19 cellular contexts compared by ENCODE assay signal in the genomic region with DNA sequence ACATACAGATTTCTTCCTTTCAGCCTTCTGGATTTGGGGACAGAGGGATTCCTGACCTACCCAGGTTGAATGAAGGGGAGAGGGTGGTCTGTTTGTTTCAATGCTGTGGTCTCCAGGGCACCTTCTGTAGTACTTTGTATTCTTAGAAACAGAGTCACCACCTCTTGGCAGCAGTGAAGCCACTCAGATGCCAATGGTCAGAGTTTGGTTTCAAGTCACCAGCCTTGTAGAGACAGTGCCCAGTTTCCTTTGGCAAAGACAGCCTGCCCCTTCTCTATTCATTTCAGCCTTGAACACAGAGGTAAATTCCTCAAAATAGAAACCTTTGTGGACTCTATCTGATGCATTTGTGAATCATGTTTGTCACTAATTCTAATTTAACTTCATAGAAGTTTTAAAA.
DNase-seq lines count a peak whose midpoint lies in the region; ATAC-seq and TF ChIP-seq lines count a peak whose summit lies in the region.
"Had no signal": no experiment of that assay in that cellular context is flagged by ENCODE, and none has a peak within 500 bp of the region (broad histone marks: within the 10 kb centered on the region; RNA-seq: fewer than 3 reads in every experiment).

No MANE protein-coding gene starts in this region.

- intact Hi-C loops in right cardiac atrium (cut with DNase I) (loop anchor here (5.0 to 10.0 kb wide), 5 partner anchors 223 to 573 kb away; partner anchors contain the start of gene TEAD1 (in 2 of the 4)), sigmoid colon (cut with DNase I) (no loop called here)

- peaks cover 72% of the 10 kb centered on the region for H3K79me2 ChIP-seq in GM23248 (ENCODE audit: insufficient read depth)

- no peaks in the 10 kb centered on the region for H3K4me1 Mint-ChIP-seq in endothelial cell (ENCODE audit: unreplicated experiment)
- H3K4me1 Mint-ChIP-seq: memory B cell had no signal

- peaks cover 8% of the 10 kb centered on the region for H3K27me3 Mint-ChIP-seq in endothelial cell (ENCODE audit: unreplicated experiment)

- no peak overlapping the region for H2AFZ ChIP-seq in GM23248
- H2AFZ ChIP-seq: hepatocyte had no signal

- H3K4me3 ChIP-seq in GM23248 (no peak overlapping the region), right cardiac atrium (ENCODE audit: low read length) (no peak overlapping the region), sigmoid colon (no peak overlapping the region)
- H3K4me3 ChIP-seq: hepatocyte had no signal

- peak overlapping the region; percentile 11; the same call in 1 of the 2 replicates for H3K27ac ChIP-seq in GM23248
- peak overlapping the region; percentile 33 for H3K27ac ChIP-seq in right cardiac atrium (ENCODE audit: low read length)
- H3K27ac ChIP-seq in sigmoid colon = peak overlapping the region; percentile 36 to 91 (median 69)
- H3K27ac ChIP-seq: hepatocyte, HL-60 had no signal

- no peak overlapping the region for H3K9ac ChIP-seq in GM23248

- no peak overlapping the region for H3K4me2 ChIP-seq in GM23248 (ENCODE audit: unreplicated experiment)
- H3K4me2 ChIP-seq: hepatocyte had no signal

- peaks cover 11% of the 10 kb centered on the region for H3K36me3 Mint-ChIP-seq in endothelial cell (ENCODE audit: low read depth, unreplicated experiment)
- H3K36me3 Mint-ChIP-seq: memory B cell had no signal

- in situ Hi-C loops in GM23248 (cut with MboI) = loop anchor here (10.0 to 25.0 kb wide), 2 partner anchors 223 to 560 kb away; partner anchors contain the start of gene TEAD1

- no peaks in the 10 kb centered on the region for H3K9me2 ChIP-seq in GM23248 (ENCODE audit: insufficient read depth)

- no peak for TF ChIP-seq POLR2A in sigmoid colon (IDR thresholded peaks at IDR 0.05)

- no peaks in the 10 kb centered on the region for H4K20me1 ChIP-seq in GM23248 (ENCODE audit: insufficient read depth)

- H3K9me3 ChIP-seq in GM23248 (ENCODE audit: low read depth) (no peaks in the 10 kb centered on the region), right cardiac atrium (ENCODE audit: control insufficient read depth, low read length) (no peaks in the 10 kb centered on the region), sigmoid colon (no peaks in the 10 kb centered on the region)

- ATAC-seq in right cardiac atrium = peak; percentile 60 to 81
- ATAC-seq in GM21367 (IDR thresholded peaks at IDR 0.05; ENCODE audit: unreplicated experiment) = no peak

- TF ChIP-seq EP300 in sigmoid colon (IDR thresholded peaks at IDR 0.05) = peak in 1 of 4 donors; percentile 14

- H3K4me3 Mint-ChIP-seq in endothelial cell (ENCODE audit: unreplicated experiment) = no peak overlapping the region
- H3K4me3 Mint-ChIP-seq: memory B cell had no signal

- no peak overlapping the region for H3K27ac Mint-ChIP-seq in endothelial cell (ENCODE audit: unreplicated experiment)
- H3K27ac Mint-ChIP-seq: activated T-helper 2 cell treated with anti-CD3 and anti-CD28 coated beads, Interferon-gamma antibody, Interleukin-2, Interleukin-4, amounts not matched to agents 10 μg/mL and 5 μg/mL and 100 μg/mL, durations not matched to agents 14 hours and 24 hours and 36 hours; memory B cell had no signal

- H3K36me3 ChIP-seq in GM23248 (ENCODE audit: low read depth) (0 out of 2 replicates have a peak, but pooled peaks cover 9% of the 10 kb centered on the region), sigmoid colon (peaks cover 0 to 7% (median 3%) of the 10 kb centered on the region in 4 donors)

- peaks cover 54% of the 10 kb centered on the region for H3F3A ChIP-seq in GM23248 (ENCODE audit: insufficient read depth)

- TF ChIP-seq CTCF in sigmoid colon (IDR thresholded peaks at IDR 0.05) (no peak), endothelial cell (IDR thresholded peaks at IDR 0.05; ENCODE audit: unreplicated experiment) (no peak)

- H3K27me3 ChIP-seq in GM23248 (replicated peaks; ENCODE audit: insufficient read depth) (no peaks in the 10 kb centered on the region), right cardiac atrium (ENCODE audit: control insufficient read depth, insufficient read depth) (no peaks in the 10 kb centered on the region), sigmoid colon (no peaks in the 10 kb centered on the region)
- H3K27me3 ChIP-seq: hepatocyte had no signal

- H3K4me1 ChIP-seq in GM23248 (ENCODE audit: insufficient read depth) (peaks cover 44% of the 10 kb centered on the region), right cardiac atrium (ENCODE audit: control insufficient read depth, insufficient read depth, low read length) (peaks cover 8% of the 10 kb centered on the region), sigmoid colon (peaks cover 0 to 61% (median 42%) of the 10 kb centered on the region in 4 donors)

- DNase-seq in GM23248 (no peak), cerebellar cortex (ENCODE audit: low spot score) (peak; percentile 63), right cardiac atrium (no peak), sigmoid colon (no peak), germinal center (ENCODE audit: low spot score) (no peak), HT-29 (ENCODE audit: low spot score) (no peak), endothelial cell (ENCODE audit: low spot score) (no peak)
- DNase-seq: ACHN; activated CD4-positive, alpha-beta T cell treated with anti-CD3 and anti-CD28 coated beads for 48 hours; cerebellar nuclear complex; effector memory CD4-positive, alpha-beta T cell; NCI-H1694 treated with DMSO at 0.1 percent for 48 hours; NCI-H226; stimulated activated CD4-positive, alpha-beta T cell treated with anti-CD3 and anti-CD28 coated beads, Interleukin-15, amount 100 ng/mL, for 24 hours had no signal

- no peaks in the 10 kb centered on the region for H3K9me3 Mint-ChIP-seq in endothelial cell (ENCODE audit: unreplicated experiment)
- H3K9me3 Mint-ChIP-seq: activated T-helper 2 cell treated with anti-CD3 and anti-CD28 coated beads, Interferon-gamma antibody, Interleukin-2, Interleukin-4, amounts not matched to agents 10 μg/mL and 5 μg/mL and 100 μg/mL, durations not matched to agents 14 hours and 24 hours and 36 hours; memory B cell had no signal

Comparison
In these comparisons a context has a peak if more than half of its experiments do, and no peak if none do; other contexts are left out.
1. H3K27ac ChIP-seq: peak in every context shown above with its lines; median percentile 69 in sigmoid colon; 33 in right cardiac atrium; 11 in GM23248.